8 cellular contexts compared by ENCODE assay signal in the genomic region with DNA sequence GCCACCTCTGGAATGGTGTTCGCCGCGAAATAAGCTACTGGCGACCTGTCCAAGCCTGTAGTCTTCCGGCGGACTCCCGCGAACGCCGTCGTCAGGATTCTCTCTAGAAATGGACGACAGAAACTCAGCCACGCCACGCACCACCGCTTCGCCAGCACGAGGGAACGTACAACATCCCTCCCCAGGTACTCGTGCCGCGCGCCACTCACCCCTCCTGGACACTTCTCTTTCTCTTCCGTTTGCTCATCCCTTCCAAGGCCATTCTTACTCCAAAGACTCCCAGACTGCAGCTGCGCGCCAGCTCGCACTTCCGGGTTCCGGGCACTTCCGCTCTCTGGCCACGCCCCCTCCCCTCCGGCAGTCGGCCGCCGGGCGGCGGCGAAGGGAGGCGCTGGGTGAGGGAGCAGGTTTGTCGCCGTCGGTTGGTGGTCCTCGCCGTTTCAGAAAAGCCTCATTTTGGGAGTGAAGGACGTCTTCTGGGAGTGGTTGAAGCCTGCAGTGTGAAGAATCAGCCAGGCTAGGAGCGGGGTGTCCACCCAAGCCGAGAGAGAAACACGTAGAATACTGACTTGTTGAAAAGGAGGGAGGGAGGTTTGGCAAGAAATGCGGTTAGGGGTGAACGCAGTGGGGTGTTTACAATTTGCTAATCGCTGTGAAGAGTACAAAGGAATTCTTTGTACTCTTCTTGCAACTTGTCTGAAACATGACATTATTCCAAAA. TPM values are rescaled to one million over a fixed set of nuclear protein-coding genes. Genes with fewer than 3 reads are reported as not detected.
DNase-seq lines count a peak whose midpoint lies in the region; ATAC-seq, FAIRE-seq and TF ChIP-seq lines count a peak whose summit lies in the region.

A gene with protein sequence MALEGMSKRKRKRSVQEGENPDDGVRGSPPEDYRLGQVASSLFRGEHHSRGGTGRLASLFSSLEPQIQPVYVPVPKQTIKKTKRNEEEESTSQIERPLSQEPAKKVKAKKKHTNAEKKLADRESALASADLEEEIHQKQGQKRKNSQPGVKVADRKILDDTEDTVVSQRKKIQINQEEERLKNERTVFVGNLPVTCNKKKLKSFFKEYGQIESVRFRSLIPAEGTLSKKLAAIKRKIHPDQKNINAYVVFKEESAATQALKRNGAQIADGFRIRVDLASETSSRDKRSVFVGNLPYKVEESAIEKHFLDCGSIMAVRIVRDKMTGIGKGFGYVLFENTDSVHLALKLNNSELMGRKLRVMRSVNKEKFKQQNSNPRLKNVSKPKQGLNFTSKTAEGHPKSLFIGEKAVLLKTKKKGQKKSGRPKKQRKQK (minus strand): TSS at position 286 of the 720 bp plus-strand sequence. CDS start 24 bp downstream, at position 262.

- DNase-seq in BJ (ENCODE audit: low read depth) (peak; percentile 55), GM19239 (ENCODE audit: insufficient read length, low spot score) (peak; percentile 75), NCI-H524 (lab: John Stamatoyannopoulos, UW) (peak; percentile 56 to 78), choroid plexus epithelial cell (ENCODE audit: low read depth) (peak; percentile 93), kidney glomerular epithelial cell (lab: John Stamatoyannopoulos, UW) (peak; percentile 88)
- DNase-seq in activated CD4-positive, alpha-beta T cell treated with anti-CD3 and anti-CD28 coated beads for 36 hours, result peak; percentile 97
- DNase-seq in stimulated activated CD4-positive, alpha-beta T cell treated with anti-CD3 and anti-CD28 coated beads, Interleukin-15, amount 100 ng/mL, for 48 hours (ENCODE audit: low read depth in 2 of 2), result peak; percentile 80 to 91

- H3K4me3 ChIP-seq in BJ (ENCODE audit: low read depth, low read length) (peak within 1 kb of the TSS; percentile 78), choroid plexus epithelial cell (ENCODE audit: low read depth, low read length) (peak within 1 kb of the TSS; percentile 96)

- H3K27me3 Mint-ChIP-seq in activated CD4-positive, alpha-beta T cell treated with anti-CD3 and anti-CD28 coated beads for 36 hours, result no peaks in the 10 kb centered on the region

- TF ChIP-seq CTCF in BJ (IDR thresholded peaks at IDR 0.05; ENCODE audit: insufficient read depth, low read depth, low read length), result peak; percentile 44
- TF ChIP-seq CTCF in choroid plexus epithelial cell (conservative IDR thresholded peaks at IDR 0.05; ENCODE audit: low read depth, low read length), result peak; percentile 33

- CTCF ChIA-PET in BJ (lab: Yijun Ruan, JAX), result interaction anchor here (0.9 to 1.0 kb wide), 4 partner anchors 11 to 31 kb away, joined by 3 read pairs; no protein-coding TSS in a partner anchor
- CTCF ChIA-PET in activated CD4-positive, alpha-beta T cell treated with anti-CD3 and anti-CD28 coated beads for 36 hours (lab: Charles Lee), result interaction anchor here (0.6 to 1.4 kb wide), 11 partner anchors 10 to 453 kb away, joined by 3 to 16 read pairs (median 3); no protein-coding TSS in a partner anchor

- FAIRE-seq in GM19239 (lab: Jason Lieb, UNC), result peak; percentile 85

- peaks cover 7% of the 10 kb centered on the region for H3K36me3 ChIP-seq in BJ (ENCODE audit: control insufficient read depth, insufficient read depth, low read length)

- H3K36me3 Mint-ChIP-seq in activated CD4-positive, alpha-beta T cell treated with anti-CD3 and anti-CD28 coated beads for 36 hours (ENCODE audit: low read depth), result peaks cover 15% of the 10 kb centered on the region

- H3K4me1 Mint-ChIP-seq in activated CD4-positive, alpha-beta T cell treated with anti-CD3 and anti-CD28 coated beads for 36 hours, result peaks cover 15% of the 10 kb centered on the region

- intact Hi-C loops in activated CD4-positive, alpha-beta T cell treated with anti-CD3 and anti-CD28 coated beads for 36 hours (cut with DNase I, micrococcal nuclease), result loop anchor here (1.0 to 10.0 kb wide), 10 partner anchors 32 to 343 kb away; partner anchors contain the start of genes ARID4B (in 2 of the 2), GGPS1 (in 2 of the 2), B3GALNT2 (in 1 of the 2) and TBCE (in 1 of the 2)

- POLR2A ChIA-PET in BJ (lab: Charles Lee), result no interaction called here
- POLR2A ChIA-PET in activated CD4-positive, alpha-beta T cell treated with anti-CD3 and anti-CD28 coated beads for 36 hours (lab: Charles Lee), result interaction anchor here (0.6 to 1.4 kb wide), 9 partner anchors 16 to 293 kb away, joined by 3 to 7 read pairs (median 4); partner anchors contain the start of genes ARID4B and GGPS1

- peak within 1 kb of the TSS; percentile 93 for H3K4me3 Mint-ChIP-seq in activated CD4-positive, alpha-beta T cell treated with anti-CD3 and anti-CD28 coated beads for 36 hours

- no peaks in the 10 kb centered on the region for H3K9me3 Mint-ChIP-seq in activated CD4-positive, alpha-beta T cell treated with anti-CD3 and anti-CD28 coated beads for 36 hours (ENCODE audit: low read depth)

- peak within 1 kb of the TSS; percentile 95 for H3K27ac Mint-ChIP-seq in activated CD4-positive, alpha-beta T cell treated with anti-CD3 and anti-CD28 coated beads for 36 hours

- H3K27me3 ChIP-seq in BJ (ENCODE audit: control insufficient read depth, insufficient read depth, low read length), result no peaks in the 10 kb centered on the region

- peak; percentile 90 for ATAC-seq in HG03442 (IDR thresholded peaks at IDR 0.05; ENCODE audit: unreplicated experiment)
- peak; percentile 91 for ATAC-seq in activated CD4-positive, alpha-beta T cell treated with anti-CD3 and anti-CD28 coated beads for 36 hours

RNA-seq across cellular contexts. Expression of the gene that starts here (rescaled TPM):
- polyA plus RNA-seq in BJ (2011; rRNA removed), result 24.4 and 34.0 TPM in 2 replicates
- polyA minus RNA-seq in BJ (2011; rRNA and poly(A)+ RNA removed), result 13.8 and 16.3 TPM in 2 replicates
- total RNA-seq in activated CD4-positive, alpha-beta T cell treated with anti-CD3 and anti-CD28 coated beads for 36 hours, result 100 to 1,000 TPM; 126 to 154 TPM

Comparison
In these comparisons a context has a peak if more than half of its experiments do, and no peak if none do; other contexts are left out.
1. Peak in every context shown above with its lines: DNase-seq, ATAC-seq and H3K4me3 ChIP-seq.